ENCODE assay signal across 8 cellular contexts in the genomic region with DNA sequence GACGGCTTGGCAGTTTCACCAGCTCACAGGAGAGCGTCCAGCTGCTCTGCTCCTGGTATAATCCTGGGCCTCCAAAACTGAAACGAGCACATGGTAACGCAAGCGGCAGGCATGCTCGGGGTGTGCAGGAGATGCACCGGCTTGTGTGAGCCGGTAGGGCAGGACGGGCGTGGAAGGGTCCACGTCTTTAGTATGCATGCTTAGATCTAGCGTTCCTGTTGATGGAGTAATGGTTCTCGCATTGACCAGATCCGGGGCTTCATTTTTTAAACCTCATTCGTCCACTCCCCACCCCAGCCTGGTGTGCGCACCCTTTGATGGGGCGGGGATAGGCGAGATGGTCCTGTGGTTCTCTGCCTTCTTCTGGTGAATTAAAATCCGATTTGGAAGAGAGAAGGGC. TPM values are rescaled to one million over a fixed set of nuclear protein-coding genes. Genes with fewer than 3 reads are reported as not detected.
DNase-seq lines count a peak whose midpoint lies in the region; ATAC-seq and TF ChIP-seq lines count a peak whose summit lies in the region.

No MANE protein-coding gene starts in this region.

- H3K4me1 Mint-ChIP-seq in CD4-positive, alpha-beta T cell (ENCODE audit: low read depth), result peaks cover 4% of the 10 kb centered on the region
- no peaks in the 10 kb centered on the region for H3K4me1 Mint-ChIP-seq in activated T-helper 2 cell treated with anti-CD3 and anti-CD28 coated beads, Interferon-gamma antibody, Interleukin-2, Interleukin-4, amounts not matched to agents 10 μg/mL and 5 μg/mL and 100 μg/mL, durations not matched to agents 14 hours and 24 hours and 36 hours (ENCODE audit: low read depth)
- peaks cover 13% of the 10 kb centered on the region for H3K4me1 Mint-ChIP-seq in progenitor cell of endocrine pancreas (ENCODE audit: low read depth)

- no peaks in the 10 kb centered on the region for H3K36me3 Mint-ChIP-seq in CD4-positive, alpha-beta T cell (ENCODE audit: low read depth)
- H3K36me3 Mint-ChIP-seq in activated T-helper 2 cell treated with anti-CD3 and anti-CD28 coated beads, Interferon-gamma antibody, Interleukin-2, Interleukin-4, amounts not matched to agents 10 μg/mL and 5 μg/mL and 100 μg/mL, durations not matched to agents 14 hours and 24 hours and 36 hours (ENCODE audit: low read depth), result no peaks in the 10 kb centered on the region
- H3K36me3 Mint-ChIP-seq in progenitor cell of endocrine pancreas (ENCODE audit: insufficient read depth), result no peaks in the 10 kb centered on the region

- no peaks in the 10 kb centered on the region for H3K36me3 ChIP-seq in heart right ventricle

- CTCF ChIA-PET in CD4-positive, alpha-beta T cell (lab: Charles Lee), result no interaction called here

- 1 to 2% methylated on average over 19 of the region's 19 CpGs for WGBS in heart right ventricle, 2 donors

- ATAC-seq in CD4-positive, alpha-beta T cell (ENCODE audit: poor library complexity), result peak; percentile 51
- ATAC-seq in GM19023 (IDR thresholded peaks at IDR 0.05; ENCODE audit: unreplicated experiment) (peak; percentile 47), HG03342 (IDR thresholded peaks at IDR 0.05; ENCODE audit: unreplicated experiment) (peak; percentile 53), heart right ventricle (peak; percentile 17 to 64 (median 54)), HG03442 (IDR thresholded peaks at IDR 0.05; ENCODE audit: unreplicated experiment) (no peak)

- peak overlapping the region; percentile 44 to 74 (median 61) for H3K4me3 ChIP-seq in heart right ventricle

- DNase-seq in CD4-positive, alpha-beta T cell, result no peak
- DNase-seq in activated T-helper 2 cell treated with anti-CD3 and anti-CD28 coated beads, Interferon-gamma antibody, Interleukin-2, Interleukin-4, amounts not matched to agents 10 μg/mL and 5 μg/mL and 100 μg/mL, durations not matched to agents 14 hours and 24 hours and 36 hours (ENCODE audit: low spot score), result no peak
- DNase-seq in heart right ventricle, result no peak
- DNase-seq in progenitor cell of endocrine pancreas (ENCODE audit: low spot score, unreplicated experiment), result no peak
- DNase-seq in COR-L47 (lab: John Stamatoyannopoulos, UW), result no peak

- H3K27ac ChIP-seq in CD4-positive, alpha-beta T cell (ENCODE audit: low read depth, low read length), result no peak overlapping the region
- H3K27ac ChIP-seq in heart right ventricle, result peak overlapping the region; percentile 13 to 77 (median 65)

- H3K27me3 ChIP-seq in CD4-positive, alpha-beta T cell (ENCODE audit: control insufficient read depth, insufficient read depth, low read length), result peaks cover 42% of the 10 kb centered on the region
- H3K27me3 ChIP-seq in heart right ventricle, result peaks cover 0 to 46% (median 0%) of the 10 kb centered on the region in 7 donors

- H3K9me3 Mint-ChIP-seq in CD4-positive, alpha-beta T cell, result no peaks in the 10 kb centered on the region
- no peaks in the 10 kb centered on the region for H3K9me3 Mint-ChIP-seq in activated T-helper 2 cell treated with anti-CD3 and anti-CD28 coated beads, Interferon-gamma antibody, Interleukin-2, Interleukin-4, amounts not matched to agents 10 μg/mL and 5 μg/mL and 100 μg/mL, durations not matched to agents 14 hours and 24 hours and 36 hours
- H3K9me3 Mint-ChIP-seq in progenitor cell of endocrine pancreas (ENCODE audit: low read depth), result no peaks in the 10 kb centered on the region

- TF ChIP-seq CTCF in CD4-positive, alpha-beta T cell (IDR thresholded peaks at IDR 0.05), result no peak
- TF ChIP-seq CTCF in heart right ventricle (IDR thresholded peaks at IDR 0.05), result peak in 4 of 9 donors; percentile 12 to 17 (median 17)
- TF ChIP-seq CTCF in progenitor cell of endocrine pancreas (IDR thresholded peaks at IDR 0.05; ENCODE audit: unreplicated experiment), result peak; percentile 43

- no peak overlapping the region for H3K27ac Mint-ChIP-seq in CD4-positive, alpha-beta T cell
- no peak overlapping the region for H3K27ac Mint-ChIP-seq in activated T-helper 2 cell treated with anti-CD3 and anti-CD28 coated beads, Interferon-gamma antibody, Interleukin-2, Interleukin-4, amounts not matched to agents 10 μg/mL and 5 μg/mL and 100 μg/mL, durations not matched to agents 14 hours and 24 hours and 36 hours
- peak overlapping the region; percentile 92 for H3K27ac Mint-ChIP-seq in progenitor cell of endocrine pancreas

- intact Hi-C loops in CD4-positive, alpha-beta T cell (cut with DNase I, micrococcal nuclease), result no loop called here
- intact Hi-C loops in activated T-helper 2 cell treated with anti-CD3 and anti-CD28 coated beads, Interferon-gamma antibody, Interleukin-2, Interleukin-4, amounts not matched to agents 10 μg/mL and 5 μg/mL and 100 μg/mL, durations not matched to agents 14 hours and 24 hours and 36 hours (cut with micrococcal nuclease), result loop anchor here (2.0 kb wide), 1 partner anchor 47 kb away; the partner anchor contains the start of gene CYP4V2
- intact Hi-C loops in heart right ventricle (cut with DNase I), result loop anchor here in 1 of 10 donors (5.0 kb wide), 1 partner anchor 77 kb away; the partner anchor contains the start of gene TLR3

- H3K4me1 ChIP-seq in heart right ventricle, result peaks cover 0 to 18% (median 12%) of the 10 kb centered on the region in 9 donors

- peaks cover 65% of the 10 kb centered on the region for H3K27me3 Mint-ChIP-seq in CD4-positive, alpha-beta T cell
- peaks cover 46% of the 10 kb centered on the region for H3K27me3 Mint-ChIP-seq in activated T-helper 2 cell treated with anti-CD3 and anti-CD28 coated beads, Interferon-gamma antibody, Interleukin-2, Interleukin-4, amounts not matched to agents 10 μg/mL and 5 μg/mL and 100 μg/mL, durations not matched to agents 14 hours and 24 hours and 36 hours (ENCODE audit: low read depth)
- H3K27me3 Mint-ChIP-seq in progenitor cell of endocrine pancreas, result peaks cover 36% of the 10 kb centered on the region

- POLR2A ChIA-PET in CD4-positive, alpha-beta T cell (lab: Charles Lee), result no interaction called here

- peak overlapping the region; percentile 82 for H3K4me3 Mint-ChIP-seq in CD4-positive, alpha-beta T cell
- H3K4me3 Mint-ChIP-seq in activated T-helper 2 cell treated with anti-CD3 and anti-CD28 coated beads, Interferon-gamma antibody, Interleukin-2, Interleukin-4, amounts not matched to agents 10 μg/mL and 5 μg/mL and 100 μg/mL, durations not matched to agents 14 hours and 24 hours and 36 hours (ENCODE audit: low read depth), result peak overlapping the region; percentile 72
- H3K4me3 Mint-ChIP-seq in progenitor cell of endocrine pancreas (ENCODE audit: low read depth), result peak overlapping the region; percentile 84

- no peaks in the 10 kb centered on the region for H3K9me3 ChIP-seq in CD4-positive, alpha-beta T cell (ENCODE audit: control insufficient read depth, low read length)
- no peaks in the 10 kb centered on the region for H3K9me3 ChIP-seq in heart right ventricle

RNA-seq across cellular contexts. Expression of gene FAM149A, which starts 39.7 kb away (rescaled TPM):
- 1 to 10 TPM in 1 of 2 experiments, under 1 TPM in 1; 0.61 to 1.1 TPM for total RNA-seq in CD4-positive, alpha-beta T cell
- total RNA-seq in activated T-helper 2 cell treated with anti-CD3 and anti-CD28 coated beads, Interferon-gamma antibody, Interleukin-2, Interleukin-4, amounts not matched to agents 10 μg/mL and 5 μg/mL and 100 μg/mL, durations not matched to agents 14 hours and 24 hours and 36 hours, result 0.30 and 0.60 TPM in 2 replicates
- total RNA-seq in heart right ventricle (10 to 100 TPM in 6 of 10 donors, 1 to 10 TPM in 4; 8.0 to 13.7 (median 10.5) TPM), progenitor cell of endocrine pancreas (12.0 and 13.5 TPM in 2 replicates)
- 1 to 10 TPM; 1.2 to 4.4 TPM for polyA plus RNA-seq in heart right ventricle

RNA-seq across cellular contexts. Expression of gene CYP4V2, which starts 47.2 kb away (rescaled TPM):
- 10 to 100 TPM; 12.7 to 12.8 TPM for total RNA-seq in CD4-positive, alpha-beta T cell
- 8.5 and 8.9 TPM in 2 replicates for total RNA-seq in activated T-helper 2 cell treated with anti-CD3 and anti-CD28 coated beads, Interferon-gamma antibody, Interleukin-2, Interleukin-4, amounts not matched to agents 10 μg/mL and 5 μg/mL and 100 μg/mL, durations not matched to agents 14 hours and 24 hours and 36 hours
- total RNA-seq in heart right ventricle (10 to 100 TPM; 16.1 to 37.9 (median 25.9) TPM), progenitor cell of endocrine pancreas (6.0 and 6.2 TPM in 2 replicates)
- polyA plus RNA-seq in heart right ventricle, result 10 to 100 TPM in 1 of 2 donors, 1 to 10 TPM in 1; 8.1 to 35.3 TPM
